Comparison of ENCODE assay signal across 12 cellular contexts in genomic region chr16:694187-694862, GRCh38. TPM values are rescaled to one million over a fixed set of nuclear protein-coding genes. Genes with fewer than 3 reads are reported as not detected.
A peak's percentile ranks its signal among the peaks of the same experiment; 100 is the strongest.
DNase-seq lines count a peak whose midpoint lies in the region; ATAC-seq and TF ChIP-seq lines count a peak whose summit lies in the region.
"Had no signal": no experiment of that assay in that cellular context is flagged by ENCODE, and none has a peak within 500 bp of the region (broad histone marks: within the 10 kb centered on the region; RNA-seq: fewer than 3 reads in every experiment).

No MANE protein-coding gene starts in this region.

- H3K36me3 ChIP-seq in BLaER1, result no peaks in the 10 kb centered on the region

- peaks cover 40% of the 10 kb centered on the region for H4K20me1 ChIP-seq in BLaER1

- H3K36me3 Mint-ChIP-seq in activated T-helper 1 cell treated with anti-CD3 and anti-CD28 coated beads, Interleukin-12 subunit alpha, Interleukin-12 subunit beta, Interleukin-2, Interleukin-4 antibody, amounts not matched to agents 30 ng/mL and 10 ng/mL and 1 ng/mL, durations not matched to agents 14 hours and 24 hours and 36 hours (ENCODE audit: low read depth), result peaks cover 3% of the 10 kb centered on the region

- H3K27me3 Mint-ChIP-seq in activated T-helper 1 cell treated with anti-CD3 and anti-CD28 coated beads, Interleukin-12 subunit alpha, Interleukin-12 subunit beta, Interleukin-2, Interleukin-4 antibody, amounts not matched to agents 30 ng/mL and 10 ng/mL and 1 ng/mL, durations not matched to agents 14 hours and 24 hours and 36 hours (ENCODE audit: insufficient read depth), result peaks cover 10% of the 10 kb centered on the region

- H3K9me3 Mint-ChIP-seq in activated T-helper 1 cell treated with anti-CD3 and anti-CD28 coated beads, Interleukin-12 subunit alpha, Interleukin-12 subunit beta, Interleukin-2, Interleukin-4 antibody, amounts not matched to agents 30 ng/mL and 10 ng/mL and 1 ng/mL, durations not matched to agents 14 hours and 24 hours and 36 hours, result no peaks in the 10 kb centered on the region
- H3K9me3 Mint-ChIP-seq: HFFc6 had no signal

- ATAC-seq in HG03095 (IDR thresholded peaks at IDR 0.05; ENCODE audit: unreplicated experiment), result no peak

- intact Hi-C loops in activated T-helper 1 cell treated with anti-CD3 and anti-CD28 coated beads, Interleukin-12 subunit alpha, Interleukin-12 subunit beta, Interleukin-2, Interleukin-4 antibody, amounts not matched to agents 30 ng/mL and 10 ng/mL and 1 ng/mL, durations not matched to agents 14 hours and 24 hours and 36 hours (cut with micrococcal nuclease), result no loop called here

- DNase-seq in GM12865 (ENCODE audit: low read depth) (no peak), iPS-NIHi11 (ENCODE audit: low spot score) (peak; percentile 62), NCI-H748 (lab: John Stamatoyannopoulos, UW; ENCODE audit: unreplicated experiment) (no peak), hepatic stellate cell (ENCODE audit: low spot score) (no peak), NCI-H1048 (lab: John Stamatoyannopoulos, UW) (no peak)
- DNase-seq in activated T-helper 1 cell treated with anti-CD3 and anti-CD28 coated beads, Interleukin-12 subunit alpha, Interleukin-12 subunit beta, Interleukin-2, Interleukin-4 antibody, amounts not matched to agents 30 ng/mL and 10 ng/mL and 1 ng/mL, durations not matched to agents 14 hours and 24 hours and 36 hours (ENCODE audit: low spot score), result no peak
- DNase-seq: HFFc6, hypothalamus, NCI-H2029 treated with DMSO at 0.1 percent for 48 hours had no signal

- peak overlapping the region; percentile 54 for H3K4me3 Mint-ChIP-seq in activated T-helper 1 cell treated with anti-CD3 and anti-CD28 coated beads, Interleukin-12 subunit alpha, Interleukin-12 subunit beta, Interleukin-2, Interleukin-4 antibody, amounts not matched to agents 30 ng/mL and 10 ng/mL and 1 ng/mL, durations not matched to agents 14 hours and 24 hours and 36 hours
- H3K4me3 Mint-ChIP-seq: HFFc6 had no signal

- no peaks in the 10 kb centered on the region for H3K9me3 ChIP-seq in BLaER1

- no peak overlapping the region for H3K27ac Mint-ChIP-seq in activated T-helper 1 cell treated with anti-CD3 and anti-CD28 coated beads, Interleukin-12 subunit alpha, Interleukin-12 subunit beta, Interleukin-2, Interleukin-4 antibody, amounts not matched to agents 30 ng/mL and 10 ng/mL and 1 ng/mL, durations not matched to agents 14 hours and 24 hours and 36 hours
- H3K27ac Mint-ChIP-seq: HFFc6 had no signal

- H3K27me3 ChIP-seq in BLaER1, result peaks cover 84% of the 10 kb centered on the region

- H3K4me1 Mint-ChIP-seq in activated T-helper 1 cell treated with anti-CD3 and anti-CD28 coated beads, Interleukin-12 subunit alpha, Interleukin-12 subunit beta, Interleukin-2, Interleukin-4 antibody, amounts not matched to agents 30 ng/mL and 10 ng/mL and 1 ng/mL, durations not matched to agents 14 hours and 24 hours and 36 hours (ENCODE audit: low read depth), result peaks cover 16% of the 10 kb centered on the region

- H3K4me2 ChIP-seq in BLaER1, result peak overlapping the region; percentile 98

- no peak overlapping the region for H3K27ac ChIP-seq in BLaER1
- H3K27ac ChIP-seq: HL-60 had no signal

- H3K4me3 ChIP-seq in BLaER1 (peak overlapping the region; percentile 60), GM12865 (ENCODE audit: low read depth, low read length) (peak overlapping the region; percentile 58)

- TF ChIP-seq CTCF in GM12865 (IDR thresholded peaks at IDR 0.05; ENCODE audit: insufficient read depth, low read depth, low read length, missing control alignments), result no peak

- peaks cover 38% of the 10 kb centered on the region for H3K4me1 ChIP-seq in BLaER1

- H3K9ac ChIP-seq in BLaER1, result no peak overlapping the region

RNA-seq across cellular contexts. Expression of gene WDR24, which starts 4.1 kb away (rescaled TPM):
- 21.6 and 22.1 TPM in 2 replicates for total RNA-seq in activated T-helper 1 cell treated with anti-CD3 and anti-CD28 coated beads, Interleukin-12 subunit alpha, Interleukin-12 subunit beta, Interleukin-2, Interleukin-4 antibody, amounts not matched to agents 30 ng/mL and 10 ng/mL and 1 ng/mL, durations not matched to agents 14 hours and 24 hours and 36 hours

RNA-seq across cellular contexts. Expression of gene JMJD8, which starts 10.2 kb away (rescaled TPM):
- total RNA-seq in activated T-helper 1 cell treated with anti-CD3 and anti-CD28 coated beads, Interleukin-12 subunit alpha, Interleukin-12 subunit beta, Interleukin-2, Interleukin-4 antibody, amounts not matched to agents 30 ng/mL and 10 ng/mL and 1 ng/mL, durations not matched to agents 14 hours and 24 hours and 36 hours, result 63.4 and 71.4 TPM in 2 replicates

RNA-seq across cellular contexts. Expression of gene FBXL16, which starts 11.3 kb away (rescaled TPM):
- 6.3 and 7.6 TPM in 2 replicates for total RNA-seq in activated T-helper 1 cell treated with anti-CD3 and anti-CD28 coated beads, Interleukin-12 subunit alpha, Interleukin-12 subunit beta, Interleukin-2, Interleukin-4 antibody, amounts not matched to agents 30 ng/mL and 10 ng/mL and 1 ng/mL, durations not matched to agents 14 hours and 24 hours and 36 hours

RNA-seq across cellular contexts. Expression of gene STUB1, which starts 14.1 kb away (rescaled TPM):
- 94.0 and 95.4 TPM in 2 replicates for total RNA-seq in activated T-helper 1 cell treated with anti-CD3 and anti-CD28 coated beads, Interleukin-12 subunit alpha, Interleukin-12 subunit beta, Interleukin-2, Interleukin-4 antibody, amounts not matched to agents 30 ng/mL and 10 ng/mL and 1 ng/mL, durations not matched to agents 14 hours and 24 hours and 36 hours

RNA-seq across cellular contexts. Expression of gene RHBDL1, which starts 18.9 kb away (rescaled TPM):
- total RNA-seq in activated T-helper 1 cell treated with anti-CD3 and anti-CD28 coated beads, Interleukin-12 subunit alpha, Interleukin-12 subunit beta, Interleukin-2, Interleukin-4 antibody, amounts not matched to agents 30 ng/mL and 10 ng/mL and 1 ng/mL, durations not matched to agents 14 hours and 24 hours and 36 hours, result 0.71 and 1.1 TPM in 2 replicates
